9 cellular contexts compared by ENCODE assay signal in the genomic region with DNA sequence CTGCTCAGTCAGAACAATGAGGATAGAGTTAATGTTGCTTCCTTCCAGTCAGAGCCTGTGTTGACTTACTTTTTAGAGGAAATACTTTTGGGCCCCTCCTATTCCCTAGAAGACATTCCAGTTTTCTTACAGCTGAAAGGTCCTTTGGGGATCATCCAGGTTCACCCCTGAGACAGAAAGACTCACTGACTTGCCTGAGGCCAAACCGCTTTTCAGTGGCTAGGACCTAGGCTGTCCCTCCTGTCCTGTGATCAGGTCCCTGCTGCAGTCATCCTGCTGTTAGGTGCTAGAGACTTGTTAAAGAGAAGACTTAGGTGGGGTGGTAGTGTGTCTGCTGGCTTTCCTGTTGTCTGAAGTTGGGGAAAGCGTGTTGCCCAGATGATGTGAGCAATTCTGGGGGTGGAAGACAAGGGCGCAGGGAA. TPM values are rescaled to one million over a fixed set of nuclear protein-coding genes. Genes with fewer than 3 reads are reported as not detected.
DNase-seq lines count a peak whose midpoint lies in the region; TF ChIP-seq lines count a peak whose summit lies in the region.
"Had no signal": no experiment of that assay in that cellular context is flagged by ENCODE, and none has a peak within 500 bp of the region (broad histone marks: within the 10 kb centered on the region; RNA-seq: fewer than 3 reads in every experiment).

No MANE protein-coding gene starts in this region.

- peaks cover 1% of the 10 kb centered on the region for H3K79me1 ChIP-seq in trophoblast cell (ENCODE audit: low read length)

- H3K4me1 ChIP-seq in DOHH2 (ENCODE audit: control insufficient read depth, low read length) (peaks cover 76% of the 10 kb centered on the region), Peyer's patch (peaks cover 19 to 90% (median 51%) of the 10 kb centered on the region in 4 donors), trophoblast cell (ENCODE audit: control insufficient read depth in 1 of 2, insufficient read depth in 2 of 2, low read length in 2 of 2) (peaks cover 11 to 19% of the 10 kb centered on the region in 2 experiments)

- H3K27ac ChIP-seq in DOHH2 (ENCODE audit: low read depth, low read length) (no peak overlapping the region), Peyer's patch (peak overlapping the region; percentile 82 to 94 (median 88)), epithelial cell of prostate (peak overlapping the region; percentile 82), trophoblast cell (ENCODE audit: low read depth, low read length) (no peak overlapping the region)

- H4K20me1 ChIP-seq in DOHH2 (ENCODE audit: control insufficient read depth, insufficient read depth, low read depth, low read length): peaks cover 14% of the 10 kb centered on the region

- H3K9me3 ChIP-seq in DOHH2 (ENCODE audit: control insufficient read depth, insufficient read depth, low read length) (no peaks in the 10 kb centered on the region), Peyer's patch (no peaks in the 10 kb centered on the region), trophoblast cell (ENCODE audit: insufficient read depth, low read depth, low read length) (no peaks in the 10 kb centered on the region)

- H3K79me2 ChIP-seq in DOHH2 (ENCODE audit: control insufficient read depth, low read length) (peaks cover 95% of the 10 kb centered on the region), trophoblast cell (ENCODE audit: control insufficient read depth, insufficient read depth, low read length, poor library complexity) (no peaks in the 10 kb centered on the region)

- no peak overlapping the region for H2BK5ac ChIP-seq in trophoblast cell (ENCODE audit: low read depth, low read length, poor library complexity)

- no peak overlapping the region for H2BK120ac ChIP-seq in trophoblast cell (ENCODE audit: insufficient read depth, low read length, poor library complexity)

- no peak for TF ChIP-seq POLR2A in Peyer's patch (IDR thresholded peaks at IDR 0.05)

- no peak overlapping the region for H4K91ac ChIP-seq in trophoblast cell (ENCODE audit: low read depth, low read length)

- H3K4me2 ChIP-seq in DOHH2 (ENCODE audit: low read length): peak overlapping the region; percentile 91
- H3K4me2 ChIP-seq in trophoblast cell (ENCODE audit: low read length): no peak overlapping the region

- H4K8ac ChIP-seq in trophoblast cell (ENCODE audit: low read depth, low read length): no peak overlapping the region

- no peak overlapping the region for H2BK12ac ChIP-seq in trophoblast cell (ENCODE audit: low read length)

- no peak for TF ChIP-seq CTCF in DOHH2 (IDR thresholded peaks at IDR 0.05; ENCODE audit: low read depth, low read length, poor library complexity, severe bottlenecking)
- TF ChIP-seq CTCF in Peyer's patch (IDR thresholded peaks at IDR 0.05): no peak

- no peaks in the 10 kb centered on the region for H3K9me2 ChIP-seq in DOHH2 (replicated peaks; ENCODE audit: control insufficient read depth, low read length)

- H3K27me3 ChIP-seq in DOHH2 (ENCODE audit: control insufficient read depth, low read length): no peaks in the 10 kb centered on the region
- H3K27me3 ChIP-seq in Peyer's patch: no peaks in the 10 kb centered on the region
- H3K27me3 ChIP-seq in trophoblast cell (ENCODE audit: insufficient read depth, low read length): no peaks in the 10 kb centered on the region

- no peak overlapping the region for H3K9ac ChIP-seq in trophoblast cell (ENCODE audit: low read length)

- no peak overlapping the region for H3K4ac ChIP-seq in trophoblast cell (ENCODE audit: low read depth, low read length)

- peak overlapping the region; percentile 32 for H3K18ac ChIP-seq in trophoblast cell (ENCODE audit: low read length)

- no peaks in the 10 kb centered on the region for H3K36me3 ChIP-seq in DOHH2 (ENCODE audit: control insufficient read depth, low read length)
- H3K36me3 ChIP-seq in Peyer's patch: no peaks in the 10 kb centered on the region
- no peaks in the 10 kb centered on the region for H3K36me3 ChIP-seq in trophoblast cell (ENCODE audit: control insufficient read depth in 1 of 2, insufficient read depth in 2 of 2, low read length in 2 of 2)

- no peak overlapping the region for H3K14ac ChIP-seq in trophoblast cell (ENCODE audit: low read length)

- DNase-seq in Peyer's patch (no peak), epithelial cell of prostate (ENCODE audit: low read depth, low spot score) (peak; percentile 46), trophoblast cell (no peak), NCI-H2107 (lab: John Stamatoyannopoulos, UW) (no peak), NCI-H1694 treated with DMSO at 0.1 percent for 48 hours (lab: John Stamatoyannopoulos, UW) (no peak), D341Med (ENCODE audit: low spot score) (no peak), NCI-H2227 (lab: John Stamatoyannopoulos, UW; ENCODE audit: unreplicated experiment) (no peak)
- DNase-seq: amniotic stem cell had no signal

- H2AK5ac ChIP-seq in trophoblast cell (ENCODE audit: low read length): no peak overlapping the region

- no peak overlapping the region for H2AFZ ChIP-seq in trophoblast cell (ENCODE audit: insufficient read depth, low read length, poor library complexity)

- no peak overlapping the region for H4K12ac ChIP-seq in trophoblast cell (ENCODE audit: low read depth, low read length)

- no CpG with 5 or more reads among the region's 3 CpGs for WGBS in trophoblast cell (ENCODE audit: extremely low coverage, insufficient coverage, insufficient read length)

- peaks cover 20% of the 10 kb centered on the region for H3F3A ChIP-seq in DOHH2 (ENCODE audit: control insufficient read depth, insufficient read depth)

- no peak overlapping the region for H3K23ac ChIP-seq in trophoblast cell (ENCODE audit: low read length)

- H3K4me3 ChIP-seq in DOHH2 (ENCODE audit: low read length): no peak overlapping the region
- no peak overlapping the region for H3K4me3 ChIP-seq in Peyer's patch
- no peak overlapping the region for H3K4me3 ChIP-seq in trophoblast cell (ENCODE audit: low read depth, low read length)

RNA-seq across cellular contexts. Expression of gene SUSD6, which starts 39.6 kb away (rescaled TPM):
- total RNA-seq in Peyer's patch: 100 to 1,000 TPM in 3 of 4 donors, 10 to 100 TPM in 1; 33.8 to 125 (median 113) TPM
- 5.4 and 5.5 TPM in 2 replicates for polyA plus RNA-seq in trophoblast cell (2013)

Comparison
In these comparisons a context has a peak if more than half of its experiments do, and no peak if none do; other contexts are left out.
1. H3K27ac ChIP-seq: peak in Peyer's patch (4 of 4) and epithelial cell of prostate (single experiment); none in DOHH2 (single experiment) and trophoblast cell (single experiment).